ENCODE assay signal across 8 cellular contexts in genomic region chr10:100008708-100009282, GRCh38. TPM values are rescaled to one million over a fixed set of nuclear protein-coding genes. Genes with fewer than 3 reads are reported as not detected.
DNase-seq lines count a peak whose midpoint lies in the region; ATAC-seq and TF ChIP-seq lines count a peak whose summit lies in the region.

No MANE protein-coding gene starts in this region.

- peaks cover 9% of the 10 kb centered on the region for H3K27me3 ChIP-seq in iPS-15b (ENCODE audit: control insufficient read depth, insufficient read depth, low read length)

- POLR2A ChIA-PET in WTC11 (lab: Charles Lee): interaction anchor here (0.9 to 1.5 kb wide), 2 partner anchors 90 to 95 kb away, joined by 3 to 8 read pairs; no protein-coding TSS in a partner anchor
- POLR2A ChIA-PET in GM10248 (lab: Yijun Ruan, JAX): no interaction called here

- H3K27me3 Mint-ChIP-seq in WTC11 (ENCODE audit: low read depth): peaks cover 21% of the 10 kb centered on the region
- peaks cover 12% of the 10 kb centered on the region for H3K27me3 Mint-ChIP-seq in stimulated activated naive CD8-positive, alpha-beta T cell treated with anti-CD3 and anti-CD28 coated beads, Interleukin-15, amount 100 ng/mL, for 72 hours

- TF ChIP-seq CTCF in WTC11 (IDR thresholded peaks at IDR 0.05) (no peak), GM10248 (IDR thresholded peaks at IDR 0.05; ENCODE audit: control extremely low read depth, extremely low read depth, low read depth, missing control alignments) (no peak)

- no peak overlapping the region for H3K27ac Mint-ChIP-seq in WTC11
- H3K27ac Mint-ChIP-seq in stimulated activated naive CD8-positive, alpha-beta T cell treated with anti-CD3 and anti-CD28 coated beads, Interleukin-15, amount 100 ng/mL, for 72 hours: peak overlapping the region; percentile 52 to 82

- H3K4me3 Mint-ChIP-seq in WTC11: peak overlapping the region; percentile 82
- peak overlapping the region; percentile 89 to 90 for H3K4me3 Mint-ChIP-seq in stimulated activated naive CD8-positive, alpha-beta T cell treated with anti-CD3 and anti-CD28 coated beads, Interleukin-15, amount 100 ng/mL, for 72 hours

- H3K9ac ChIP-seq in iPS-15b (ENCODE audit: low read depth, low read length): peak overlapping the region; percentile 50

- CTCF ChIA-PET in WTC11 (lab: Charles Lee) (interaction anchor here (0.6 to 3.7 kb wide), 18 partner anchors 8 to 180 kb away, joined by 3 to 54 read pairs (median 6); no protein-coding TSS in a partner anchor), GM10248 (lab: Yijun Ruan, JAX) (interaction anchor here (1.1 to 15.7 kb wide), 18 partner anchors 10 to 163 kb away, joined by 3 to 162 read pairs (median 7); no protein-coding TSS in a partner anchor)

- no peak for ATAC-seq in WTC11
- ATAC-seq in stimulated activated naive CD8-positive, alpha-beta T cell treated with anti-CD3 and anti-CD28 coated beads, Interleukin-15, amount 100 ng/mL, for 72 hours: no peak
- no peak for ATAC-seq in GM18498 (IDR thresholded peaks at IDR 0.05; ENCODE audit: unreplicated experiment)

- H3K9me3 ChIP-seq in iPS-15b (ENCODE audit: control insufficient read depth, insufficient read depth, low read length): no peaks in the 10 kb centered on the region

- no peaks in the 10 kb centered on the region for H3K9me3 Mint-ChIP-seq in WTC11
- no peaks in the 10 kb centered on the region for H3K9me3 Mint-ChIP-seq in stimulated activated naive CD8-positive, alpha-beta T cell treated with anti-CD3 and anti-CD28 coated beads, Interleukin-15, amount 100 ng/mL, for 72 hours

- DNase-seq in NCI-H510A treated with DMSO at 0.1 percent for 48 hours (lab: John Stamatoyannopoulos, UW): peak; percentile 33
- DNase-seq in NCI-H510A (lab: John Stamatoyannopoulos, UW): no peak
- DNase-seq in WTC11 (ENCODE audit: low spot score): no peak
- DNase-seq in stimulated activated naive CD8-positive, alpha-beta T cell treated with anti-CD3 and anti-CD28 coated beads, Interleukin-15, amount 100 ng/mL, for 72 hours: no peak
- DNase-seq in activated CD4-positive, CD25-positive, alpha-beta regulatory T cell treated with anti-CD3 and anti-CD28 coated beads, Interleukin-2, amount 50 U/mL, for 72 hours: no peak
- no peak for DNase-seq in GM10248 (ENCODE audit: extremely low spot score)

- H3K4me1 Mint-ChIP-seq in WTC11: peaks cover 40% of the 10 kb centered on the region
- H3K4me1 Mint-ChIP-seq in stimulated activated naive CD8-positive, alpha-beta T cell treated with anti-CD3 and anti-CD28 coated beads, Interleukin-15, amount 100 ng/mL, for 72 hours: peaks cover 55% of the 10 kb centered on the region

- H3K4me3 ChIP-seq in iPS-15b (ENCODE audit: low read depth, low read length): peak overlapping the region; percentile 81

- H3K4me1 ChIP-seq in iPS-15b (ENCODE audit: control insufficient read depth, insufficient read depth, low read length): peaks cover 7% of the 10 kb centered on the region

- no peaks in the 10 kb centered on the region for H3K36me3 ChIP-seq in iPS-15b (ENCODE audit: control insufficient read depth, insufficient read depth, low read length)

- H3K36me3 Mint-ChIP-seq in WTC11: no peaks in the 10 kb centered on the region

TF ChIP-seq in WTC11, 78 proteins besides CTCF, POLR2A, EP300 and RAD21 (continues in another document):
- no peak for TF ChIP-seq MLX (CRISPR knock-in tag; IDR thresholded peaks at IDR 0.05)
- TF ChIP-seq KAT7 (CRISPR knock-in tag; IDR thresholded peaks at IDR 0.05; ENCODE audit: borderline replicate concordance): no peak
- TF ChIP-seq OVOL2 (CRISPR knock-in tag; IDR thresholded peaks at IDR 0.05; ENCODE audit: borderline replicate concordance): no peak
- no peak for TF ChIP-seq SMAD4 (CRISPR knock-in tag; IDR thresholded peaks at IDR 0.05)
- no peak for TF ChIP-seq SOX15 (CRISPR knock-in tag; IDR thresholded peaks at IDR 0.05)
- no peak for TF ChIP-seq MYBL2 (CRISPR knock-in tag; IDR thresholded peaks at IDR 0.05)
- TF ChIP-seq EMX1 (CRISPR knock-in tag; IDR thresholded peaks at IDR 0.05): no peak
- TF ChIP-seq IRF1 (CRISPR knock-in tag; IDR thresholded peaks at IDR 0.05): no peak
- TF ChIP-seq SMAD3 (CRISPR knock-in tag; IDR thresholded peaks at IDR 0.05; ENCODE audit: borderline replicate concordance): no peak
- TF ChIP-seq STAT6 (CRISPR knock-in tag; conservative IDR thresholded peaks at IDR 0.05; ENCODE audit: low read depth): no peak
- TF ChIP-seq USF2 (CRISPR knock-in tag; IDR thresholded peaks at IDR 0.05): no peak
- no peak for TF ChIP-seq ZNF281 (CRISPR knock-in tag; IDR thresholded peaks at IDR 0.05)
- no peak for TF ChIP-seq PRRX2 (CRISPR knock-in tag; IDR thresholded peaks at IDR 0.05)
- no peak for TF ChIP-seq ZNF232 (CRISPR knock-in tag; IDR thresholded peaks at IDR 0.05)

RNA-seq across cellular contexts. Expression of gene DNMBP, which starts 1.0 kb away (rescaled TPM):
- total RNA-seq in WTC11 (2021): 19.7 to 25.3 TPM (median 22.2 TPM) in 3 replicates
